In genomic region chr14:30690487-30691355, GRCh38 we compare ENCODE assay signal across 8 cellular contexts.
A peak's percentile ranks its signal among the peaks of the same experiment; 100 is the strongest.
DNase-seq lines count a peak whose midpoint lies in the region; ATAC-seq and TF ChIP-seq lines count a peak whose summit lies in the region.
"Not testable (repeated sequence)": the region's sequence is repeated elsewhere in the genome, so short reads cannot be mapped to it uniquely, and the experiment has no call there.

No MANE protein-coding gene starts in this region.

- H3K4me3 ChIP-seq in CD4-positive, alpha-beta memory T cell (ENCODE audit: low read length in 2 of 2): peak overlapping the region in 1 of 2 donors; percentile 15
- peak overlapping the region; percentile 63 for H3K4me3 ChIP-seq in PC-3 (ENCODE audit: low read length)
- peak overlapping the region; percentile 47 for H3K4me3 ChIP-seq in iPS-15b (ENCODE audit: low read depth, low read length)

- H3K9me3 Mint-ChIP-seq in CD4-positive, alpha-beta memory T cell; activated naive CD4-positive, alpha-beta T cell treated with anti-CD3 and anti-CD28 coated beads for 36 hours; effector memory CD8-positive, alpha-beta T cell; natural killer cell; stimulated activated memory B cell treated with anti-CD40 and anti-IgM and Interleukin-4, amounts not matched to agents 10 μg/mL and 1 μg/mL and 100 μg/mL, for 72 hours: not testable (repeated sequence)

- not testable (repeated sequence) for H4K20me1 ChIP-seq in PC-3 (ENCODE audit: low read length)

- not testable (repeated sequence) for H3K9me2 ChIP-seq in PC-3 (replicated peaks; ENCODE audit: low read length)

- H3K36me3 Mint-ChIP-seq in CD4-positive, alpha-beta memory T cell: peaks cover 5 to 18% of the 10 kb centered on the region in 2 donors
- H3K36me3 Mint-ChIP-seq in activated naive CD4-positive, alpha-beta T cell treated with anti-CD3 and anti-CD28 coated beads for 36 hours (ENCODE audit: low read depth); natural killer cell: not testable (repeated sequence)
- H3K36me3 Mint-ChIP-seq in effector memory CD8-positive, alpha-beta T cell (ENCODE audit: insufficient read depth): peaks cover 20% of the 10 kb centered on the region
- peaks cover 13% of the 10 kb centered on the region for H3K36me3 Mint-ChIP-seq in stimulated activated memory B cell treated with anti-CD40 and anti-IgM and Interleukin-4, amounts not matched to agents 10 μg/mL and 1 μg/mL and 100 μg/mL, for 72 hours

- not testable (repeated sequence) for H3K79me2 ChIP-seq in PC-3 (ENCODE audit: low read length)

- POLR2A ChIA-PET in CD4-positive, alpha-beta memory T cell (lab: Charles Lee; ENCODE audit: partially characterized antibody): interaction anchor here (1.0 kb wide), 1 partner anchor 69 kb away, joined by 5 read pairs; the partner anchor contains the start of gene SCFD1
- POLR2A ChIA-PET in PC-3 (lab: Charles Lee; ENCODE audit: unreplicated experiment): not testable (repeated sequence)

- not testable (repeated sequence) for H3K36me3 ChIP-seq in CD4-positive, alpha-beta memory T cell (ENCODE audit: insufficient read depth, low read length); PC-3 (ENCODE audit: low read depth, low read length); iPS-15b (ENCODE audit: control insufficient read depth, insufficient read depth, low read length)

- peak in 4 of 5 donors; percentile 33 to 79 (median 64) for DNase-seq in CD4-positive, alpha-beta memory T cell
- DNase-seq in KBM-7 (peak; percentile 71), PC-3 (peak; percentile 59)
- DNase-seq in activated naive CD4-positive, alpha-beta T cell treated with anti-CD3 and anti-CD28 coated beads for 36 hours: peak; percentile 14
- peak in 2 of 3 experiments; percentile 1 to 59 for DNase-seq in effector memory CD8-positive, alpha-beta T cell
- DNase-seq in natural killer cell: not testable (repeated sequence)

- H3K9me3 ChIP-seq in CD4-positive, alpha-beta memory T cell (ENCODE audit: control insufficient read depth in 1 of 2, low read length in 2 of 2); PC-3 (ENCODE audit: low read length); iPS-15b (ENCODE audit: control insufficient read depth, insufficient read depth, low read length): not testable (repeated sequence)

- CTCF ChIA-PET in CD4-positive, alpha-beta memory T cell (lab: Charles Lee; ENCODE audit: partially characterized antibody): interaction anchor here (1.6 to 1.8 kb wide), 2 partner anchors 8 to 35 kb away, joined by 3 to 6 read pairs; no protein-coding TSS in a partner anchor
- CTCF ChIA-PET in PC-3 (lab: Charles Lee); activated naive CD4-positive, alpha-beta T cell treated with anti-CD3 and anti-CD28 coated beads for 36 hours (lab: Charles Lee): not testable (repeated sequence)

- not testable (repeated sequence) for H3K27me3 ChIP-seq in CD4-positive, alpha-beta memory T cell (ENCODE audit: insufficient read depth, low read length); PC-3 (ENCODE audit: low read length); iPS-15b (ENCODE audit: control insufficient read depth, insufficient read depth, low read length)

- not testable (repeated sequence) for BruUV-seq in PC-3 (replicated peaks; lab: Mats Ljungman, UMichigan)

- not testable (repeated sequence) for H3K27me3 Mint-ChIP-seq in CD4-positive, alpha-beta memory T cell; activated naive CD4-positive, alpha-beta T cell treated with anti-CD3 and anti-CD28 coated beads for 36 hours (ENCODE audit: low read depth); effector memory CD8-positive, alpha-beta T cell; natural killer cell (ENCODE audit: low read depth in 2 of 2); stimulated activated memory B cell treated with anti-CD40 and anti-IgM and Interleukin-4, amounts not matched to agents 10 μg/mL and 1 μg/mL and 100 μg/mL, for 72 hours

- H3K4me2 ChIP-seq in PC-3 (ENCODE audit: low read length): peak overlapping the region; percentile 82

- H3K27ac Mint-ChIP-seq in CD4-positive, alpha-beta memory T cell: peak overlapping the region in 6 of 7 donors; percentile 68 to 94 (median 88)
- H3K27ac Mint-ChIP-seq in activated naive CD4-positive, alpha-beta T cell treated with anti-CD3 and anti-CD28 coated beads for 36 hours: not testable (repeated sequence)
- H3K27ac Mint-ChIP-seq in effector memory CD8-positive, alpha-beta T cell: peak overlapping the region; percentile 63 to 96
- H3K27ac Mint-ChIP-seq in natural killer cell: peak overlapping the region in 1 of 2 donors; percentile 97
- peak overlapping the region; percentile 69 for H3K27ac Mint-ChIP-seq in stimulated activated memory B cell treated with anti-CD40 and anti-IgM and Interleukin-4, amounts not matched to agents 10 μg/mL and 1 μg/mL and 100 μg/mL, for 72 hours

- peak overlapping the region in 6 of 8 donors; percentile 39 to 79 (median 76) for H3K4me3 Mint-ChIP-seq in CD4-positive, alpha-beta memory T cell
- H3K4me3 Mint-ChIP-seq in activated naive CD4-positive, alpha-beta T cell treated with anti-CD3 and anti-CD28 coated beads for 36 hours: peak overlapping the region; percentile 24
- H3K4me3 Mint-ChIP-seq in effector memory CD8-positive, alpha-beta T cell: peak overlapping the region; percentile 43 to 70
- H3K4me3 Mint-ChIP-seq in natural killer cell: peak overlapping the region; percentile 87
- peak overlapping the region; percentile 66 for H3K4me3 Mint-ChIP-seq in stimulated activated memory B cell treated with anti-CD40 and anti-IgM and Interleukin-4, amounts not matched to agents 10 μg/mL and 1 μg/mL and 100 μg/mL, for 72 hours

- not testable (repeated sequence) for H3K4me1 ChIP-seq in CD4-positive, alpha-beta memory T cell (ENCODE audit: insufficient read depth, low read length); PC-3 (ENCODE audit: insufficient read depth, low read length)
- H3K4me1 ChIP-seq in iPS-15b (ENCODE audit: control insufficient read depth, insufficient read depth, low read length): peaks cover 18% of the 10 kb centered on the region

- H3K4me1 Mint-ChIP-seq in CD4-positive, alpha-beta memory T cell; activated naive CD4-positive, alpha-beta T cell treated with anti-CD3 and anti-CD28 coated beads for 36 hours (ENCODE audit: low read depth); natural killer cell; stimulated activated memory B cell treated with anti-CD40 and anti-IgM and Interleukin-4, amounts not matched to agents 10 μg/mL and 1 μg/mL and 100 μg/mL, for 72 hours: not testable (repeated sequence)
- peaks cover 2 to 12% of the 10 kb centered on the region in 2 donors for H3K4me1 Mint-ChIP-seq in effector memory CD8-positive, alpha-beta T cell (ENCODE audit: low read depth in 2 of 2)

- TF ChIP-seq CTCF in PC-3 (conservative IDR thresholded peaks at IDR 0.05; ENCODE audit: low read depth, low read length); natural killer cell (IDR thresholded peaks at IDR 0.05): not testable (repeated sequence)

- in situ Hi-C loops in KBM-7 (cut with MboI; ENCODE audit: low pct_unique_long_range_greater_than_20kb, low sequenced_read_pairs): not testable (repeated sequence)

- peak overlapping the region; percentile 51 for H3K27ac ChIP-seq in CD4-positive, alpha-beta memory T cell (ENCODE audit: low read depth, low read length)
- H3K27ac ChIP-seq in PC-3 (ENCODE audit: low read length): peak overlapping the region; percentile 34

- ATAC-seq in PC-3 (peak; percentile 27; the same call in 1 of the 2 replicates), natural killer cell (peak in 1 of 3 donors; percentile 30)
- not testable (repeated sequence) for ATAC-seq in effector memory CD8-positive, alpha-beta T cell (replicated peaks); stimulated activated memory B cell treated with anti-CD40 and anti-IgM and Interleukin-4, amounts not matched to agents 10 μg/mL and 1 μg/mL and 100 μg/mL, for 72 hours

- H3F3A ChIP-seq in PC-3 (ENCODE audit: low read length, unreplicated experiment): not testable (repeated sequence)

- peak overlapping the region; percentile 49 for H2AFZ ChIP-seq in PC-3 (ENCODE audit: low read length)

- intact Hi-C loops in CD4-positive, alpha-beta memory T cell (cut with micrococcal nuclease); PC-3 (cut with micrococcal nuclease); activated naive CD4-positive, alpha-beta T cell treated with anti-CD3 and anti-CD28 coated beads for 36 hours (cut with micrococcal nuclease); natural killer cell (cut with micrococcal nuclease): not testable (repeated sequence)

- H3K9ac ChIP-seq in PC-3 (ENCODE audit: low read length): peak overlapping the region; percentile 55
- H3K9ac ChIP-seq in iPS-15b (ENCODE audit: low read depth, low read length): peak overlapping the region; percentile 4

Comparison
In these comparisons a context has a peak if more than half of its experiments do, and no peak if none do; other contexts are left out.
1. H3K4me3 Mint-ChIP-seq: peak in every context shown above with its lines; median percentile 87 in natural killer cell; 76 in CD4-positive, alpha-beta memory T cell; 66 in stimulated activated memory B cell treated with anti-CD40 and anti-IgM and Interleukin-4, amounts not matched to agents 10 μg/mL and 1 μg/mL and 100 μg/mL, for 72 hours; 56 in effector memory CD8-positive, alpha-beta T cell; 24 in activated naive CD4-positive, alpha-beta T cell treated with anti-CD3 and anti-CD28 coated beads for 36 hours.